In genomic region chr17:21280081-21280518, GRCh38 we compare ENCODE assay signal across 8 cellular contexts. TPM values are rescaled to one million over a fixed set of nuclear protein-coding genes. Genes with fewer than 3 reads are reported as not detected.
A peak's percentile ranks its signal among the peaks of the same experiment; 100 is the strongest.
DNase-seq lines count a peak whose midpoint lies in the region; ATAC-seq, FAIRE-seq and TF ChIP-seq lines count a peak whose summit lies in the region.

No MANE protein-coding gene starts in this region.

- no peaks in the 10 kb centered on the region for H3K36me3 Mint-ChIP-seq in type B pancreatic cell

- no peak for FAIRE-seq in pancreas (lab: Jason Lieb, UNC)

- intact Hi-C loops in pancreas (cut with DNase I): loop anchor here in 1 of 3 donors (5.0 kb wide), 1 partner anchor 227 kb away; no protein-coding TSS in a partner anchor

- H3K9me3 ChIP-seq in gastroesophageal sphincter (no peaks in the 10 kb centered on the region), pancreas (no peaks in the 10 kb centered on the region)

- DNase-seq in Caki2 (ENCODE audit: low read depth): peak; percentile 45
- peak; percentile 74 for DNase-seq in M059J (ENCODE audit: low read depth)
- DNase-seq in SK-MEL-5 (ENCODE audit: low read depth, low spot score): peak; percentile 89
- peak; percentile 64 for DNase-seq in activated gamma-delta T cell (lab: John Stamatoyannopoulos, UW)
- peak; percentile 77 to 97 (median 90) for DNase-seq in pancreas
- DNase-seq in type B pancreatic cell (ENCODE audit: extremely low spot score, unreplicated experiment): peak; percentile 92

- peaks cover 6% of the 10 kb centered on the region for H3K4me1 Mint-ChIP-seq in type B pancreatic cell (ENCODE audit: unreplicated experiment)

- H3K36me3 ChIP-seq in gastroesophageal sphincter: no peaks in the 10 kb centered on the region
- H3K36me3 ChIP-seq in pancreas: no peaks in the 10 kb centered on the region

- in situ Hi-C loops in Caki2 (cut with HindIII; ENCODE audit: low pct_unique_long_range_greater_than_20kb, low sequenced_read_pairs): no loop called here
- in situ Hi-C loops in SK-MEL-5 (cut with HindIII; ENCODE audit: low pct_unique_long_range_greater_than_20kb, low sequenced_read_pairs): no loop called here

- no peak for TF ChIP-seq EP300 in gastroesophageal sphincter (IDR thresholded peaks at IDR 0.05)

- ATAC-seq in GM21619 (IDR thresholded peaks at IDR 0.05; ENCODE audit: unreplicated experiment) (peak; percentile 29), gastroesophageal sphincter (peak; percentile 31), pancreas (peak; percentile 27 to 59 (median 52))

- TF ChIP-seq CTCF in gastroesophageal sphincter (IDR thresholded peaks at IDR 0.05) (peak in 3 of 4 experiments; percentile 95 to 100 (median 95)), pancreas (IDR thresholded peaks at IDR 0.05) (peak; percentile 97 to 98 (median 98)), type B pancreatic cell (conservative IDR thresholded peaks at IDR 0.05) (peak; percentile 97)

- no peaks in the 10 kb centered on the region for H3K27me3 ChIP-seq in gastroesophageal sphincter
- H3K27me3 ChIP-seq in pancreas: no peaks in the 10 kb centered on the region

- TF ChIP-seq POLR2A in gastroesophageal sphincter (IDR thresholded peaks at IDR 0.05): no peak

- H3K4me3 ChIP-seq in gastroesophageal sphincter (no peak overlapping the region), pancreas (no peak overlapping the region)

- H3K4me3 Mint-ChIP-seq in type B pancreatic cell: peak overlapping the region; percentile 58

- H3K4me1 ChIP-seq in gastroesophageal sphincter (peaks cover 0 to 71% (median 15%) of the 10 kb centered on the region in 3 donors), pancreas (peaks cover 0 to 3% (median 3%) of the 10 kb centered on the region in 3 donors)

- peak overlapping the region in 1 of 4 donors; percentile 0 for H3K27ac ChIP-seq in gastroesophageal sphincter
- H3K27ac ChIP-seq in pancreas: no peak overlapping the region

- peak overlapping the region; percentile 56 for H3K27ac Mint-ChIP-seq in type B pancreatic cell

- no peaks in the 10 kb centered on the region for H3K9me3 Mint-ChIP-seq in type B pancreatic cell

- WGBS in gastroesophageal sphincter (ENCODE audit: low coverage in 1 of 2), 2 donors: 38 to 71% methylated on average over 3 to 8 of the region's 10 CpGs
- WGBS in pancreas, 2 donors: 18 to 26% methylated on average over 10 of the region's 10 CpGs

- peaks cover 41% of the 10 kb centered on the region for H3K27me3 Mint-ChIP-seq in type B pancreatic cell

RNA-seq across cellular contexts. Expression of gene MAP2K3, which starts 4.4 kb away (rescaled TPM):
- 24.6 and 28.6 TPM in 2 replicates for total RNA-seq in Caki2 (2014; rRNA removed; shearing (Covaris generic); ENCODE audit: low replicate concordance)
- 20.7 and 23.9 TPM in 2 replicates for total RNA-seq in M059J (2014; rRNA removed; shearing (Covaris generic))
- 27.0 and 28.7 TPM in 2 replicates for total RNA-seq in SK-MEL-5 (2014; rRNA removed; shearing (Covaris generic))
- polyA plus RNA-seq in SK-MEL-5 (2015; cell fraction: cytosol; rRNA removed): 192 and 229 TPM in 2 replicates
- 78.1 and 103 TPM in 2 replicates for polyA plus RNA-seq in SK-MEL-5 (2015; cell fraction: nucleus; rRNA removed)
- 10 to 100 TPM; 18.3 to 46.2 (median 35.2) TPM for total RNA-seq in gastroesophageal sphincter
- total RNA-seq in pancreas: 10 to 100 TPM; 16.4 to 25.0 (median 19.9) TPM
- polyA plus RNA-seq in pancreas: 10 to 100 TPM; 21.9 to 40.9 TPM
- 23.6 and 27.5 TPM in 2 replicates for total RNA-seq in type B pancreatic cell (ENCODE audit: low replicate concordance)

RNA-seq across cellular contexts. Expression of gene NATD1, which starts 26.9 kb away (rescaled TPM):
- 0.10 TPM in 1 of 2 replicates, not detected in the other for total RNA-seq in Caki2 (2014; rRNA removed; shearing (Covaris generic); ENCODE audit: low replicate concordance)
- total RNA-seq in M059J (2014; rRNA removed; shearing (Covaris generic)): 1.7 and 2.5 TPM in 2 replicates
- total RNA-seq in SK-MEL-5 (2014; rRNA removed; shearing (Covaris generic)): 2.7 and 3.4 TPM in 2 replicates
- polyA plus RNA-seq in SK-MEL-5 (2015; cell fraction: cytosol; rRNA removed): 12.6 and 14.5 TPM in 2 replicates
- 2.2 and 4.3 TPM in 2 replicates for polyA plus RNA-seq in SK-MEL-5 (2015; cell fraction: nucleus; rRNA removed)
- 10 to 100 TPM in 3 of 4 donors, 1 to 10 TPM in 1; 8.9 to 22.2 (median 15.4) TPM for total RNA-seq in gastroesophageal sphincter
- total RNA-seq in pancreas: 1 to 10 TPM; 3.1 to 8.3 (median 5.3) TPM
- polyA plus RNA-seq in pancreas: 1 to 10 TPM; 2.3 TPM
- 9.8 and 10.7 TPM in 2 replicates for total RNA-seq in type B pancreatic cell (ENCODE audit: low replicate concordance)
